In genomic region chr6:12014873-12015149, GRCh38 we compare ENCODE assay signal across 1 cellular context.
TF ChIP-seq lines count a peak whose summit lies in the region.

No MANE protein-coding gene starts in this region.

TF ChIP-seq in endothelial cell of umbilical vein, 7 proteins besides CTCF, POLR2A, EP300 and RAD21:
- no peak for TF ChIP-seq EZH2 (IDR thresholded peaks at IDR 0.05; ENCODE audit: borderline replicate concordance, low read depth, low read length, severe bottlenecking)
- TF ChIP-seq MYC (IDR thresholded peaks at IDR 0.05; ENCODE audit: low read depth, low read length) = no peak
- no peak for TF ChIP-seq MAX (IDR thresholded peaks at IDR 0.05; ENCODE audit: insufficient read depth, insufficient read length)
- TF ChIP-seq FOS (IDR thresholded peaks at IDR 0.05; ENCODE audit: borderline replicate concordance, insufficient read depth, low read length) = no peak
- no peak for TF ChIP-seq GATA2 (IDR thresholded peaks at IDR 0.05; ENCODE audit: insufficient read depth, insufficient read length, low read depth, low read length)
- TF ChIP-seq POLR2AphosphoS5 (IDR thresholded peaks at IDR 0.05; ENCODE audit: insufficient read depth, low read depth, low read length) = no peak
- no peak for TF ChIP-seq JUN (IDR thresholded peaks at IDR 0.05; ENCODE audit: borderline replicate concordance, insufficient read depth, insufficient read length, low read depth)
